10 cellular contexts compared by ENCODE assay signal in genomic region chr15:100973351-100974034, GRCh38. TPM values are rescaled to one million over a fixed set of nuclear protein-coding genes. Genes with fewer than 3 reads are reported as not detected.
DNase-seq lines count a peak whose midpoint lies in the region; ATAC-seq and TF ChIP-seq lines count a peak whose summit lies in the region.
"Had no signal": no experiment of that assay in that cellular context is flagged by ENCODE, and none has a peak within 500 bp of the region (broad histone marks: within the 10 kb centered on the region; RNA-seq: fewer than 3 reads in every experiment).

No MANE protein-coding gene starts in this region.

- peak; percentile 18 for ATAC-seq in body of pancreas
- ATAC-seq in psoas muscle = no peak
- no peak for ATAC-seq in HG02623 (IDR thresholded peaks at IDR 0.05; ENCODE audit: unreplicated experiment)

- TF ChIP-seq POLR2A in body of pancreas (IDR thresholded peaks at IDR 0.05) = no peak

- H3K4me1 ChIP-seq in body of pancreas (peaks cover 11% of the 10 kb centered on the region), iPS-15b (ENCODE audit: control insufficient read depth, insufficient read depth, low read length) (peaks cover 4% of the 10 kb centered on the region), psoas muscle (no peaks in the 10 kb centered on the region)

- no peak overlapping the region for H3K27ac ChIP-seq in body of pancreas
- no peak overlapping the region for H3K27ac ChIP-seq in psoas muscle
- H3K27ac ChIP-seq: epithelial cell of prostate, neutrophil had no signal

- 11 to 65% methylated on average over 5 to 79 of the region's 84 CpGs for WGBS in body of pancreas, 2 donors
- 21 to 29% (median 21%) methylated on average over 40 to 84 of the region's 84 CpGs for WGBS in psoas muscle, 3 donors

- H3K36me3 ChIP-seq in body of pancreas (replicated peaks in 1 of 2; ENCODE audit: insufficient read depth in 1 of 2, low read depth in 2 of 2) (no peaks in the 10 kb centered on the region), iPS-15b (ENCODE audit: control insufficient read depth, insufficient read depth, low read length) (no peaks in the 10 kb centered on the region), psoas muscle (ENCODE audit: insufficient read depth in 1 of 2, low read depth in 1 of 2) (no peaks in the 10 kb centered on the region)

- H3K4me3 ChIP-seq in body of pancreas = no peak overlapping the region
- H3K4me3 ChIP-seq in iPS-15b (ENCODE audit: low read depth, low read length) = peak overlapping the region; percentile 53
- peak overlapping the region; percentile 30 for H3K4me3 ChIP-seq in psoas muscle

- H3K9me3 ChIP-seq in body of pancreas (no peaks in the 10 kb centered on the region), iPS-15b (ENCODE audit: control insufficient read depth, insufficient read depth, low read length) (no peaks in the 10 kb centered on the region), psoas muscle (no peaks in the 10 kb centered on the region)
- H3K9me3 ChIP-seq: neutrophil had no signal

- intact Hi-C loops in body of pancreas (cut with DNase I) = no loop called here
- intact Hi-C loops in psoas muscle (cut with DNase I) = no loop called here

- H3K27me3 ChIP-seq in body of pancreas (no peaks in the 10 kb centered on the region), iPS-15b (ENCODE audit: control insufficient read depth, insufficient read depth, low read length) (peaks cover 43% of the 10 kb centered on the region), psoas muscle (ENCODE audit: insufficient read depth in 3 of 3, low read length in 2 of 3) (peaks cover 0 to 10% (median 8%) of the 10 kb centered on the region in 3 donors)

- H3K9ac ChIP-seq in iPS-15b (ENCODE audit: low read depth, low read length) = no peak overlapping the region

- DNase-seq in GM19238 (ENCODE audit: insufficient read length, low spot score) (peak; percentile 32), body of pancreas (peak in 1 of 4 donors; percentile 14), psoas muscle (no peak), NCI-H187 treated with DMSO at 0.1 percent for 48 hours (lab: John Stamatoyannopoulos, UW) (no peak), NCI-H526 treated with DMSO at 0.1 percent for 48 hours (lab: John Stamatoyannopoulos, UW) (no peak)
- no peak for DNase-seq in activated effector memory CD4-positive, alpha-beta T cell treated with Interleukin-2 at 50 U/mL for 16 hours

- TF ChIP-seq CTCF in body of pancreas (IDR thresholded peaks at IDR 0.05) (no peak), psoas muscle (IDR thresholded peaks at IDR 0.05) (no peak)

RNA-seq across cellular contexts. Expression of gene LRRK1, which starts 54.3 kb away (rescaled TPM):
- total RNA-seq in body of pancreas (10 to 100 TPM; 12.2 to 14.0 TPM), psoas muscle (1 to 10 TPM; 2.6 to 7.6 (median 4.5) TPM)
- 1 to 10 TPM in 2 of 3 donors, under 1 TPM in 1; 0.91 to 2.3 (median 1.8) TPM for polyA plus RNA-seq in psoas muscle

Comparison
In these comparisons a context has a peak if more than half of its experiments do, and no peak if none do; other contexts are left out.
1. H3K4me3 ChIP-seq: peak in iPS-15b (single experiment) and psoas muscle (single experiment); none in body of pancreas (0 of 2).